In the genomic region with DNA sequence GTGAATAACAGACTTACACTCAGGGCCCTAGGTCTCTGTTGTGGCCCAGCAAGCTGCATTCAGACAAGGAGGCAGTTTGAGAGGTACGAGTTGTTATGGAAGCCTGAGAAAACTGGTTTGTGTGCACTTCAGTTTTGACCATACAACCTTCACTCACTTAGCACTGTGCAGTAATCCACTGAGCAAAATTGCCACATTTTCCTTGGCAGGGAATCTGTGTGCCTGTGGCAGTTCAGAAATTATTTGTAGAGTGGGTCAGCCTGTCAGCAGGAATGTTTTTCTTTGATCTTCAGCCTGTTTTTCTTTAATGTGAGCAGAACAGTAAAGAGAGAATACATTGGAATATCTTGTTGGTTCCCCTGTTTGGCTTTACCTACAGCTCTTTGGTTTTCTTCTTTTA, we compare ENCODE assay signal across 22 cellular contexts. TPM values are rescaled to one million over a fixed set of nuclear protein-coding genes. Genes with fewer than 3 reads are reported as not detected.
DNase-seq lines count a peak whose midpoint lies in the region; ATAC-seq, FAIRE-seq and TF ChIP-seq lines count a peak whose summit lies in the region.
"Had no signal": no experiment of that assay in that cellular context is flagged by ENCODE, and none has a peak within 500 bp of the region (broad histone marks: within the 10 kb centered on the region; RNA-seq: fewer than 3 reads in every experiment).

No MANE protein-coding gene starts in this region.

- no peak for TF ChIP-seq CTCF in IMR-90 (conservative IDR thresholded peaks at IDR 0.05; ENCODE audit: low read depth, low read length)
- no peak for TF ChIP-seq CTCF in endothelial cell (IDR thresholded peaks at IDR 0.05; ENCODE audit: unreplicated experiment)
- no peak for TF ChIP-seq CTCF in nephron (IDR thresholded peaks at IDR 0.05; ENCODE audit: unreplicated experiment in 3 of 3)
- no peak for TF ChIP-seq CTCF in esophagus squamous epithelium (IDR thresholded peaks at IDR 0.05)
- TF ChIP-seq CTCF in endodermal cell (conservative IDR thresholded peaks at IDR 0.05): no peak

- H3K18ac ChIP-seq in IMR-90 (ENCODE audit: low read depth, low read length): no peak overlapping the region; the same call in 1 of the 2 replicates

- H3K4me3 Mint-ChIP-seq in endothelial cell (ENCODE audit: unreplicated experiment) (peak overlapping the region; percentile 26), nephron (no peak overlapping the region), endodermal cell (no peak overlapping the region)
- H3K4me3 Mint-ChIP-seq: central memory CD8-positive, alpha-beta T cell; T-cell had no signal

- peaks cover 45 to 59% of the 10 kb centered on the region in 2 experiments for H3K79me1 ChIP-seq in IMR-90 (ENCODE audit: low read depth in 1 of 2, low read length in 2 of 2)

- CTCF ChIA-PET in IMR-90 (lab: Yijun Ruan, JAX): interaction anchor here (0.6 kb wide), 1 partner anchor 390 kb away, joined by 9 read pairs; no protein-coding TSS in a partner anchor

- TF ChIP-seq POLR2A in IMR-90 (IDR thresholded peaks at IDR 0.05; ENCODE audit: low read depth, low read length) (no peak), esophagus squamous epithelium (IDR thresholded peaks at IDR 0.05) (no peak)

- no peak overlapping the region for H4K91ac ChIP-seq in IMR-90 (ENCODE audit: insufficient read depth, low read depth, low read length)

- no peak overlapping the region for H2BK120ac ChIP-seq in IMR-90 (ENCODE audit: low read depth, low read length)

- H4K5ac ChIP-seq in IMR-90 (ENCODE audit: low read depth, low read length): no peak overlapping the region

- no peak overlapping the region for H3K4me3 ChIP-seq in IMR-90 (ENCODE audit: insufficient read depth, low read depth, low read length)
- no peak overlapping the region for H3K4me3 ChIP-seq in esophagus squamous epithelium
- H3K4me3 ChIP-seq in endodermal cell (ENCODE audit: low read length): no peak overlapping the region
- H3K4me3 ChIP-seq: GM12878, uterus had no signal

- 0 out of 2 replicates have a peak overlapping the region, but pooled peaks have one; percentile 8 for H3K4ac ChIP-seq in IMR-90 (ENCODE audit: low read depth, low read length)

- H2AFZ ChIP-seq in IMR-90 (replicated peaks; ENCODE audit: low read length, poor library complexity): no peak overlapping the region

- peak; percentile 50 for ATAC-seq in IMR-90 (ENCODE audit: low read depth)
- no peak for ATAC-seq in GM21529 (IDR thresholded peaks at IDR 0.05; ENCODE audit: unreplicated experiment)
- ATAC-seq: GM12878, Panc1, T-cell had no signal

- peak overlapping the region; percentile 4 for H2BK5ac ChIP-seq in IMR-90 (ENCODE audit: low read depth, low read length, poor library complexity, severe bottlenecking)

- H3K9ac ChIP-seq in IMR-90 (ENCODE audit: low read depth, low read length) (0 out of 2 replicates have a peak overlapping the region, but pooled peaks have one; percentile 27), endodermal cell (ENCODE audit: extremely low read depth, low read length, poor library complexity, severe bottlenecking) (no peak overlapping the region)

- no peak overlapping the region; the same call in 2 of the 3 replicates for H2BK15ac ChIP-seq in IMR-90 (ENCODE audit: low read depth, low read length)

- no TSS peak for BruUV-seq in IMR-90 (replicated peaks; lab: Mats Ljungman, UMichigan)

- H3K36me3 Mint-ChIP-seq in endothelial cell (ENCODE audit: low read depth, unreplicated experiment) (peaks cover 12% of the 10 kb centered on the region), nephron (ENCODE audit: low read depth) (peaks cover 50% of the 10 kb centered on the region), endodermal cell (ENCODE audit: low read depth) (peaks cover 60% of the 10 kb centered on the region)

- no peak for FAIRE-seq in urothelium cell line (lab: Jason Lieb, UNC)
- FAIRE-seq: GM12878 had no signal

- no peak overlapping the region for H3K56ac ChIP-seq in IMR-90 (ENCODE audit: extremely low read depth, insufficient read depth, low read length)

- H3K4me2 ChIP-seq in IMR-90 (ENCODE audit: low read depth, low read length): 0 out of 2 replicates have a peak overlapping the region, but pooled peaks have one; percentile 44

- no peak for TF ChIP-seq RAD21 in IMR-90 (IDR thresholded peaks at IDR 0.05; ENCODE audit: low read length)

- H3K4me1 ChIP-seq in IMR-90 (ENCODE audit: control insufficient read depth, insufficient read depth, low read length): peaks cover 23% of the 10 kb centered on the region
- H3K4me1 ChIP-seq in esophagus squamous epithelium: peaks cover 5 to 52% (median 6%) of the 10 kb centered on the region in 3 donors
- H3K4me1 ChIP-seq in endodermal cell (ENCODE audit: control insufficient read depth, insufficient read depth, low read length): no peaks in the 10 kb centered on the region

- peak overlapping the region; percentile 22 for H3K27ac Mint-ChIP-seq in endothelial cell (ENCODE audit: unreplicated experiment)
- peak overlapping the region in 2 of 3 experiments; percentile 43 to 49 for H3K27ac Mint-ChIP-seq in nephron
- H3K27ac Mint-ChIP-seq in endodermal cell: no peak overlapping the region
- H3K27ac Mint-ChIP-seq: T-cell had no signal

- DNase-seq in AG08396 (ENCODE audit: low spot score) (peak; percentile 29), IMR-90 (peak; percentile 61), endothelial cell (ENCODE audit: low spot score) (no peak), esophagus squamous epithelium (lab: John Stamatoyannopoulos, UW) (no peak), urothelium cell line (ENCODE audit: low spot score) (no peak), endodermal cell (no peak)
- DNase-seq: activated CD4-positive, CD25-positive, alpha-beta regulatory T cell treated with anti-CD3 and anti-CD28 coated beads, Interleukin-2, amount 50 U/mL, for 72 hours; activated effector memory CD4-positive, alpha-beta T cell treated with Interleukin-2 at 50 U/mL for 16 hours; DMS79 treated with DMSO at 0.1 percent for 48 hours; NCI-H1417; NCI-H446 treated with DMSO at 0.1 percent for 48 hours; stimulated activated CD8-positive, alpha-beta memory T cell treated with anti-CD3 and anti-CD28 coated beads, Interleukin-4, amount 100 ng/mL, for 48 hours; T-cell; uterus had no signal

- in situ Hi-C loops in IMR-90 (cut with MboI; ENCODE audit: low sequenced_read_pairs): no loop called here

- H4K8ac ChIP-seq in IMR-90 (ENCODE audit: low read depth in 2 of 2, low read length in 2 of 2): no peak overlapping the region

- peak overlapping the region; percentile 16; the same call in 1 of the 2 replicates for H3K14ac ChIP-seq in IMR-90 (replicated peaks; ENCODE audit: low read depth, low read length)

- peaks cover 3% of the 10 kb centered on the region; the same call in 1 of the 2 replicates for H4K20me1 ChIP-seq in IMR-90 (ENCODE audit: insufficient read depth, low read length)

- peaks cover 13% of the 10 kb centered on the region; the same call in 1 of the 2 replicates for H3K9me1 ChIP-seq in IMR-90 (ENCODE audit: insufficient read depth, low read length)

- H3K27me3 Mint-ChIP-seq in endothelial cell (ENCODE audit: unreplicated experiment): no peaks in the 10 kb centered on the region
- no peaks in the 10 kb centered on the region for H3K27me3 Mint-ChIP-seq in nephron (ENCODE audit: low read depth)
- H3K27me3 Mint-ChIP-seq in endodermal cell (ENCODE audit: insufficient read depth): no peaks in the 10 kb centered on the region
- H3K27me3 Mint-ChIP-seq: central memory CD8-positive, alpha-beta T cell; T-cell had no signal

- no peak overlapping the region for H2BK20ac ChIP-seq in IMR-90 (ENCODE audit: low read depth, low read length)

- POLR2A ChIA-PET in IMR-90 (lab: Charles Lee; ENCODE audit: unreplicated experiment): interaction anchor here (1.1 kb wide), 1 partner anchor 36 kb away, joined by 4 read pairs; no protein-coding TSS in a partner anchor

- H3K4me1 Mint-ChIP-seq in endothelial cell (ENCODE audit: unreplicated experiment) (peaks cover 16% of the 10 kb centered on the region), nephron (peaks cover 35% of the 10 kb centered on the region), endodermal cell (no peaks in the 10 kb centered on the region)

- H3K27me3 ChIP-seq in IMR-90 (ENCODE audit: control insufficient read depth, insufficient read depth, low read length) (no peaks in the 10 kb centered on the region), esophagus squamous epithelium (no peaks in the 10 kb centered on the region), endodermal cell (ENCODE audit: control insufficient read depth, insufficient read depth, low read length, poor library complexity, severe bottlenecking) (no peaks in the 10 kb centered on the region)
- H3K27me3 ChIP-seq: uterus had no signal

- intact Hi-C loops in IMR-90 (cut with micrococcal nuclease) (no loop called here), esophagus squamous epithelium (cut with DNase I) (no loop called here)

- H3K23ac ChIP-seq in IMR-90 (ENCODE audit: low read depth, low read length): no peak overlapping the region; the same call in 1 of the 2 replicates

- H3K9me3 Mint-ChIP-seq in endothelial cell (ENCODE audit: unreplicated experiment) (no peaks in the 10 kb centered on the region), nephron (no peaks in the 10 kb centered on the region), endodermal cell (peaks cover 5% of the 10 kb centered on the region)
- H3K9me3 Mint-ChIP-seq: central memory CD8-positive, alpha-beta T cell had no signal

- peaks cover 3% of the 10 kb centered on the region for H3K9me3 ChIP-seq in IMR-90 (ENCODE audit: control insufficient read depth, insufficient read depth, low read length)
- H3K9me3 ChIP-seq in esophagus squamous epithelium: no peaks in the 10 kb centered on the region
- H3K9me3 ChIP-seq in endodermal cell (ENCODE audit: control insufficient read depth, low read length): peaks cover 17% of the 10 kb centered on the region
- H3K9me3 ChIP-seq: uterus had no signal

- H2AK9ac ChIP-seq in IMR-90 (replicated peaks; ENCODE audit: low read depth, low read length, poor library complexity): no peak overlapping the region

- H3K27ac ChIP-seq in IMR-90 (ENCODE audit: insufficient read depth, low read length): no peak overlapping the region
- H3K27ac ChIP-seq in esophagus squamous epithelium: no peak overlapping the region
- no peak overlapping the region for H3K27ac ChIP-seq in endodermal cell (ENCODE audit: low read depth, low read length)
- H3K27ac ChIP-seq: C4-2B, uterus had no signal

- no CpG with 5 or more reads among the region's 1 CpG for WGBS in IMR-90 (ENCODE audit: extremely low coverage in 2 of 2, insufficient read length in 1 of 2), 2 experiments
- WGBS in esophagus squamous epithelium, 2 donors: 21 to 36% methylated on average over 1 of the region's 1 CpG
- WGBS in endodermal cell (ENCODE audit: insufficient coverage in 1 of 2, insufficient read length in 1 of 2), 2 experiments: 95% methylated on average over 1 of the region's 1 CpG; no CpG with 5 or more reads in 1 of the 2 experiments

- no peak overlapping the region; the same call in 1 of the 2 replicates for H2AK5ac ChIP-seq in IMR-90 (ENCODE audit: low read depth, low read length)

- dilution Hi-C loops in IMR-90 (cut with HindIII; ENCODE audit: low sequenced_read_pairs, unreplicated experiment): no loop called here

- H3K36me3 ChIP-seq in IMR-90 (ENCODE audit: control insufficient read depth, insufficient read depth, low read length) (peaks cover 2% of the 10 kb centered on the region; the same call in 1 of the 2 replicates), esophagus squamous epithelium (peaks cover 0 to 44% (median 0%) of the 10 kb centered on the region in 3 donors), endodermal cell (ENCODE audit: control insufficient read depth, insufficient read depth, low read length) (peaks cover 78% of the 10 kb centered on the region)
- H3K36me3 ChIP-seq: uterus had no signal

RNA-seq across cellular contexts. Expression of a gene that starts 20.1 kb away (rescaled TPM):
- 26.7 and 27.5 TPM in 2 replicates for total RNA-seq in IMR-90 (2012; rRNA removed)
- 9.4 and 12.2 TPM in 2 replicates for polyA plus RNA-seq in IMR-90 (2012; rRNA removed)
- 6.0 and 7.9 TPM in 2 replicates for polyA plus RNA-seq in IMR-90 (2012; cell fraction: cytosol; rRNA removed)
- 8.9 and 27.3 TPM in 2 replicates for polyA plus RNA-seq in IMR-90 (2012; cell fraction: nucleus; rRNA removed; ENCODE audit: low replicate concordance)
- total RNA-seq in endothelial cell (ENCODE audit: unreplicated experiment): 59.0 TPM
- total RNA-seq in esophagus squamous epithelium: 10 to 100 TPM; 34.2 to 47.1 (median 43.1) TPM
- 100 to 1,000 TPM in 1 of 2 donors, 10 to 100 TPM in 1; 95.4 to 103 TPM for total RNA-seq in endodermal cell
- 47.6 TPM for polyA plus RNA-seq in endodermal cell (2013, experiment 1 of 2)
- polyA plus RNA-seq in endodermal cell (2013, experiment 2 of 2): 46.7 TPM

RNA-seq across cellular contexts. Expression of a gene that starts 50.7 kb away (rescaled TPM):
- total RNA-seq in IMR-90 (2012; rRNA removed) (not detected in 2 replicates), endothelial cell (ENCODE audit: unreplicated experiment) (not detected), esophagus squamous epithelium (not detected), endodermal cell (not detected)
- polyA plus RNA-seq in IMR-90 (2012; rRNA removed): not detected in 2 replicates
- polyA plus RNA-seq in IMR-90 (2012; cell fraction: cytosol; rRNA removed): not detected in 2 replicates
- not detected in 2 replicates for polyA plus RNA-seq in IMR-90 (2012; cell fraction: nucleus; rRNA removed; ENCODE audit: low replicate concordance)
- not detected for polyA plus RNA-seq in endodermal cell (2013, experiment 1 of 2)
- not detected for polyA plus RNA-seq in endodermal cell (2013, experiment 2 of 2)
- total RNA-seq: epithelial cell of proximal tubule, GM12878, lung microvascular endothelial cell, T-cell, uterus had no signal
- polyA plus RNA-seq: GM12878 had no signal

RNA-seq across cellular contexts. Expression of a gene that starts 52.5 kb away (rescaled TPM):
- total RNA-seq in IMR-90 (2012; rRNA removed) (15.8 and 17.8 TPM in 2 replicates), endothelial cell (ENCODE audit: unreplicated experiment) (23.9 TPM), esophagus squamous epithelium (10 to 100 TPM; 26.2 to 56.3 (median 41.5) TPM), endodermal cell (100 to 1,000 TPM; 168 to 183 TPM)
- polyA plus RNA-seq in IMR-90 (2012; rRNA removed): 31.6 and 33.1 TPM in 2 replicates
- 21.7 and 49.0 TPM in 2 replicates for polyA plus RNA-seq in IMR-90 (2012; cell fraction: cytosol; rRNA removed)
- 10.9 and 17.4 TPM in 2 replicates for polyA plus RNA-seq in IMR-90 (2012; cell fraction: nucleus; rRNA removed; ENCODE audit: low replicate concordance)
- 61.9 TPM for polyA plus RNA-seq in endodermal cell (2013, experiment 1 of 2)
- polyA plus RNA-seq in endodermal cell (2013, experiment 2 of 2): 54.4 TPM

Comparison
In these comparisons a context has a peak if more than half of its experiments do, and no peak if none do; other contexts are left out.
1. DNase-seq: peak in AG08396 (single experiment) and IMR-90 (single experiment); none in endothelial cell (single experiment), esophagus squamous epithelium (single experiment), urothelium cell line (single experiment) and endodermal cell (single experiment).